ENCODE assay signal across 1 cellular context in genomic region chr3:46926447-46926846, GRCh38.
TF ChIP-seq lines count a peak whose summit lies in the region.

No MANE protein-coding gene starts in this region.

TF ChIP-seq in WTC11, 78 proteins besides CTCF, POLR2A, EP300 and RAD21 (continued from another document):
- TF ChIP-seq, protein P1, sequence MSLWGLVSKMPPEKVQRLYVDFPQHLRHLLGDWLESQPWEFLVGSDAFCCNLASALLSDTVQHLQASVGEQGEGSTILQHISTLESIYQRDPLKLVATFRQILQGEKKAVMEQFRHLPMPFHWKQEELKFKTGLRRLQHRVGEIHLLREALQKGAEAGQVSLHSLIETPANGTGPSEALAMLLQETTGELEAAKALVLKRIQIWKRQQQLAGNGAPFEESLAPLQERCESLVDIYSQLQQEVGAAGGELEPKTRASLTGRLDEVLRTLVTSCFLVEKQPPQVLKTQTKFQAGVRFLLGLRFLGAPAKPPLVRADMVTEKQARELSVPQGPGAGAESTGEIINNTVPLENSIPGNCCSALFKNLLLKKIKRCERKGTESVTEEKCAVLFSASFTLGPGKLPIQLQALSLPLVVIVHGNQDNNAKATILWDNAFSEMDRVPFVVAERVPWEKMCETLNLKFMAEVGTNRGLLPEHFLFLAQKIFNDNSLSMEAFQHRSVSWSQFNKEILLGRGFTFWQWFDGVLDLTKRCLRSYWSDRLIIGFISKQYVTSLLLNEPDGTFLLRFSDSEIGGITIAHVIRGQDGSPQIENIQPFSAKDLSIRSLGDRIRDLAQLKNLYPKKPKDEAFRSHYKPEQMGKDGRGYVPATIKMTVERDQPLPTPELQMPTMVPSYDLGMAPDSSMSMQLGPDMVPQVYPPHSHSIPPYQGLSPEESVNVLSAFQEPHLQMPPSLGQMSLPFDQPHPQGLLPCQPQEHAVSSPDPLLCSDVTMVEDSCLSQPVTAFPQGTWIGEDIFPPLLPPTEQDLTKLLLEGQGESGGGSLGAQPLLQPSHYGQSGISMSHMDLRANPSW (CRISPR knock-in tag; conservative IDR thresholded peaks at IDR 0.05; ENCODE audit: low read depth), result no peak
- no peak for TF ChIP-seq USF1 (CRISPR knock-in tag; IDR thresholded peaks at IDR 0.05)
- no peak for TF ChIP-seq FOXP1 (CRISPR knock-in tag; IDR thresholded peaks at IDR 0.05; ENCODE audit: borderline replicate concordance)
- no peak for TF ChIP-seq IRF2 (CRISPR knock-in tag; IDR thresholded peaks at IDR 0.05; ENCODE audit: borderline replicate concordance, low read depth)
- TF ChIP-seq NFE2L1 (CRISPR knock-in tag; IDR thresholded peaks at IDR 0.05), result no peak
